Comparison of ENCODE assay signal across 1 cellular context in genomic region chr6:126531840-126532239, GRCh38.
TF ChIP-seq lines count a peak whose summit lies in the region.

No MANE protein-coding gene starts in this region.

TF ChIP-seq in GM23338, 12 proteins besides CTCF, POLR2A, EP300 and RAD21 (continued from another document):
- TF ChIP-seq, protein P1, sequence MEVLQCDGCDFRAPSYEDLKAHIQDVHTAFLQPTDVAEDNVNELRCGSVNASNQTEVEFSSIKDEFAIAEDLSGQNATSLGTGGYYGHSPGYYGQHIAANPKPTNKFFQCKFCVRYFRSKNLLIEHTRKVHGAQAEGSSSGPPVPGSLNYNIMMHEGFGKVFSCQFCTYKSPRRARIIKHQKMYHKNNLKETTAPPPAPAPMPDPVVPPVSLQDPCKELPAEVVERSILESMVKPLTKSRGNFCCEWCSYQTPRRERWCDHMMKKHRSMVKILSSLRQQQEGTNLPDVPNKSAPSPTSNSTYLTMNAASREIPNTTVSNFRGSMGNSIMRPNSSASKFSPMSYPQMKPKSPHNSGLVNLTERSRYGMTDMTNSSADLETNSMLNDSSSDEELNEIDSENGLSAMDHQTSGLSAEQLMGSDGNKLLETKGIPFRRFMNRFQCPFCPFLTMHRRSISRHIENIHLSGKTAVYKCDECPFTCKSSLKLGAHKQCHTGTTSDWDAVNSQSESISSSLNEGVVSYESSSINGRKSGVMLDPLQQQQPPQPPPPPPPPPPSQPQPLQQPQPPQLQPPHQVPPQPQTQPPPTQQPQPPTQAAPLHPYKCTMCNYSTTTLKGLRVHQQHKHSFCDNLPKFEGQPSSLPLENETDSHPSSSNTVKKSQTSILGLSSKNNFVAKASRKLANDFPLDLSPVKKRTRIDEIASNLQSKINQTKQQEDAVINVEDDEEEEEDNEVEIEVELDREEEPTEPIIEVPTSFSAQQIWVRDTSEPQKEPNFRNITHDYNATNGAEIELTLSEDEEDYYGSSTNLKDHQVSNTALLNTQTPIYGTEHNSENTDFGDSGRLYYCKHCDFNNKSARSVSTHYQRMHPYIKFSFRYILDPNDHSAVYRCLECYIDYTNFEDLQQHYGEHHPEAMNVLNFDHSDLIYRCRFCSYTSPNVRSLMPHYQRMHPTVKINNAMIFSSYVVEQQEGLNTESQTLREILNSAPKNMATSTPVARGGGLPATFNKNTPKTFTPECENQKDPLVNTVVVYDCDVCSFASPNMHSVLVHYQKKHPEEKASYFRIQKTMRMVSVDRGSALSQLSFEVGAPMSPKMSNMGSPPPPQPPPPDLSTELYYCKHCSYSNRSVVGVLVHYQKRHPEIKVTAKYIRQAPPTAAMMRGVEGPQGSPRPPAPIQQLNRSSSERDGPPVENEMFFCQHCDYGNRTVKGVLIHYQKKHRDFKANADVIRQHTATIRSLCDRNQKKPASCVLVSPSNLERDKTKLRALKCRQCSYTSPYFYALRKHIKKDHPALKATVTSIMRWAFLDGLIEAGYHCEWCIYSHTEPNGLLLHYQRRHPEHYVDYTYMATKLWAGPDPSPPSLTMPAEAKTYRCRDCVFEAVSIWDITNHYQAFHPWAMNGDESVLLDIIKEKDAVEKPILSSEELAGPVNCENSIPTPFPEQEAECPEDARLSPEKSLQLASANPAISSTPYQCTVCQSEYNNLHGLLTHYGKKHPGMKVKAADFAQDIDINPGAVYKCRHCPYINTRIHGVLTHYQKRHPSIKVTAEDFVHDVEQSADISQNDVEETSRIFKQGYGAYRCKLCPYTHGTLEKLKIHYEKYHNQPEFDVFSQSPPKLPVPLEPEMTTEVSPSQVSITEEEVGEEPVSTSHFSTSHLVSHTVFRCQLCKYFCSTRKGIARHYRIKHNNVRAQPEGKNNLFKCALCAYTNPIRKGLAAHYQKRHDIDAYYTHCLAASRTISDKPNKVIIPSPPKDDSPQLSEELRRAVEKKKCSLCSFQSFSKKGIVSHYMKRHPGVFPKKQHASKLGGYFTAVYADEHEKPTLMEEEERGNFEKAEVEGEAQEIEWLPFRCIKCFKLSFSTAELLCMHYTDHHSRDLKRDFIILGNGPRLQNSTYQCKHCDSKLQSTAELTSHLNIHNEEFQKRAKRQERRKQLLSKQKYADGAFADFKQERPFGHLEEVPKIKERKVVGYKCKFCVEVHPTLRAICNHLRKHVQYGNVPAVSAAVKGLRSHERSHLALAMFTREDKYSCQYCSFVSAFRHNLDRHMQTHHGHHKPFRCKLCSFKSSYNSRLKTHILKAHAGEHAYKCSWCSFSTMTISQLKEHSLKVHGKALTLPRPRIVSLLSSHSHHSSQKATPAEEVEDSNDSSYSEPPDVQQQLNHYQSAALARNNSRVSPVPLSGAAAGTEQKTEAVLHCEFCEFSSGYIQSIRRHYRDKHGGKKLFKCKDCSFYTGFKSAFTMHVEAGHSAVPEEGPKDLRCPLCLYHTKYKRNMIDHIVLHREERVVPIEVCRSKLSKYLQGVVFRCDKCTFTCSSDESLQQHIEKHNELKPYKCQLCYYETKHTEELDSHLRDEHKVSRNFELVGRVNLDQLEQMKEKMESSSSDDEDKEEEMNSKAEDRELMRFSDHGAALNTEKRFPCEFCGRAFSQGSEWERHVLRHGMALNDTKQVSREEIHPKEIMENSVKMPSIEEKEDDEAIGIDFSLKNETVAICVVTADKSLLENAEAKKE (CRISPR knock-in tag; IDR thresholded peaks at IDR 0.05) = no peak
